In genomic region chr5:131164931-131165727, GRCh38 we compare ENCODE assay signal across 8 cellular contexts. TPM values are rescaled to one million over a fixed set of nuclear protein-coding genes. Genes with fewer than 3 reads are reported as not detected.
A peak's percentile ranks its signal among the peaks of the same experiment; 100 is the strongest.
DNase-seq lines count a peak whose midpoint lies in the region; ATAC-seq and TF ChIP-seq lines count a peak whose summit lies in the region.

Gene HINT1, minus strand, starts transcription at chr5:131165256. Its CDS starts 51 bp downstream, at chr5:131165205.

- no peak for TF ChIP-seq CTCF in Calu3 (IDR thresholded peaks at IDR 0.05; ENCODE audit: unreplicated experiment)

- H3K27ac Mint-ChIP-seq in Calu3 (ENCODE audit: unreplicated experiment), result peak within 1 kb of the TSS; percentile 78

- peaks cover 56% of the 10 kb centered on the region for H3K36me3 Mint-ChIP-seq in Calu3 (ENCODE audit: insufficient read depth, unreplicated experiment)

- peak; percentile 79 for ATAC-seq in GM21390 (IDR thresholded peaks at IDR 0.05; ENCODE audit: unreplicated experiment)

- H3K27me3 ChIP-seq in HUES48 (ENCODE audit: control insufficient read depth, insufficient read depth, low read length), result no peaks in the 10 kb centered on the region
- H3K27me3 ChIP-seq in NT2/D1 (ENCODE audit: insufficient read depth, insufficient read length), result no peaks in the 10 kb centered on the region

- peaks cover 31% of the 10 kb centered on the region for H3K4me1 Mint-ChIP-seq in Calu3 (ENCODE audit: low read depth, unreplicated experiment)

- CTCF ChIA-PET in Calu3 (lab: Charles Lee), result interaction anchor here (0.5 to 1.0 kb wide), 7 partner anchors 93 to 246 kb away, joined by 3 to 9 read pairs (median 6); partner anchors contain the start of gene CDC42SE2

- H3K4me3 ChIP-seq in HUES48 (ENCODE audit: low read depth, low read length) (peak within 1 kb of the TSS; percentile 97), NT2/D1 (ENCODE audit: insufficient read length, low read depth) (peak within 1 kb of the TSS; percentile 90)

- H3K9ac ChIP-seq in HUES48 (ENCODE audit: low read depth, low read length), result peak within 1 kb of the TSS; percentile 91
- peak within 1 kb of the TSS; percentile 97 for H3K9ac ChIP-seq in NT2/D1 (ENCODE audit: insufficient read length, low read depth)

- DNase-seq in Calu3 (peak; percentile 98), NT2/D1 (ENCODE audit: low read depth, low spot score) (peak; percentile 83), midbrain (lab: John Stamatoyannopoulos, UW) (peak; percentile 90)
- DNase-seq in activated CD8-positive, alpha-beta memory T cell treated with anti-CD3 and anti-CD28 coated beads, Interleukin-2, amount 50 U/mL, for 24 hours (ENCODE audit: extremely low read depth), result peak; percentile 79
- peak; percentile 90 to 94 for DNase-seq in stimulated activated CD8-positive, alpha-beta memory T cell treated with anti-CD3 and anti-CD28 coated beads, Interleukin-2, amount 100 ng/mL, for 48 hours (ENCODE audit: low read depth in 2 of 2)

- H3K9me3 ChIP-seq in HUES48 (ENCODE audit: control insufficient read depth, insufficient read depth, low read length) (no peaks in the 10 kb centered on the region), NT2/D1 (ENCODE audit: insufficient read depth, low read length) (no peaks in the 10 kb centered on the region)

- H3K27me3 Mint-ChIP-seq in Calu3 (ENCODE audit: unreplicated experiment), result no peaks in the 10 kb centered on the region

- H3K4me1 ChIP-seq in HUES48 (ENCODE audit: control insufficient read depth, insufficient read depth, low read length) (peaks cover 12% of the 10 kb centered on the region), NT2/D1 (ENCODE audit: insufficient read depth, insufficient read length) (no peaks in the 10 kb centered on the region)

- H3K4me3 Mint-ChIP-seq in Calu3 (ENCODE audit: low read depth, unreplicated experiment), result peak within 1 kb of the TSS; percentile 75

- intact Hi-C loops in Calu3 (cut with micrococcal nuclease; ENCODE audit: unreplicated experiment), result loop anchor here (1.0 to 5.0 kb wide), 2 partner anchors 217 to 252 kb away; no protein-coding TSS in a partner anchor

- H3K27ac ChIP-seq in HUES48 (ENCODE audit: low read depth, low read length), result peak within 1 kb of the TSS; percentile 91

- BruUV-seq in Calu3 (replicated peaks; lab: Mats Ljungman, UMichigan), result no TSS peak

- H3K9me3 Mint-ChIP-seq in Calu3 (ENCODE audit: low read depth, unreplicated experiment), result no peaks in the 10 kb centered on the region

- H3K36me3 ChIP-seq in HUES48 (ENCODE audit: control insufficient read depth, insufficient read depth, low read length) (peaks cover 26% of the 10 kb centered on the region), NT2/D1 (ENCODE audit: insufficient read depth, insufficient read length, low read length) (peaks cover 30% of the 10 kb centered on the region)

- in situ Hi-C loops in endometrial microvascular endothelial cells (cut with HindIII; ENCODE audit: inconsistent ontology term, low pct_unique_long_range_greater_than_20kb, low sequenced_read_pairs), result loop anchor here (25.0 kb wide), 1 partner anchor 97 kb away; the partner anchor contains the start of gene CDC42SE2

RNA-seq across cellular contexts. Expression of gene HINT1, which starts in this region (rescaled TPM):
- total RNA-seq in Calu3 (2022) (198 and 232 TPM in 2 replicates), endometrial microvascular endothelial cells (ENCODE audit: inconsistent ontology term) (235 TPM)

Comparison
In these comparisons a context has a peak if more than half of its experiments do, and no peak if none do; other contexts are left out.
1. Peak in every context shown above with its lines: DNase-seq, ATAC-seq, H3K4me3 ChIP-seq and H3K27ac ChIP-seq.